ENCODE assay signal across 6 cellular contexts in the genomic region with DNA sequence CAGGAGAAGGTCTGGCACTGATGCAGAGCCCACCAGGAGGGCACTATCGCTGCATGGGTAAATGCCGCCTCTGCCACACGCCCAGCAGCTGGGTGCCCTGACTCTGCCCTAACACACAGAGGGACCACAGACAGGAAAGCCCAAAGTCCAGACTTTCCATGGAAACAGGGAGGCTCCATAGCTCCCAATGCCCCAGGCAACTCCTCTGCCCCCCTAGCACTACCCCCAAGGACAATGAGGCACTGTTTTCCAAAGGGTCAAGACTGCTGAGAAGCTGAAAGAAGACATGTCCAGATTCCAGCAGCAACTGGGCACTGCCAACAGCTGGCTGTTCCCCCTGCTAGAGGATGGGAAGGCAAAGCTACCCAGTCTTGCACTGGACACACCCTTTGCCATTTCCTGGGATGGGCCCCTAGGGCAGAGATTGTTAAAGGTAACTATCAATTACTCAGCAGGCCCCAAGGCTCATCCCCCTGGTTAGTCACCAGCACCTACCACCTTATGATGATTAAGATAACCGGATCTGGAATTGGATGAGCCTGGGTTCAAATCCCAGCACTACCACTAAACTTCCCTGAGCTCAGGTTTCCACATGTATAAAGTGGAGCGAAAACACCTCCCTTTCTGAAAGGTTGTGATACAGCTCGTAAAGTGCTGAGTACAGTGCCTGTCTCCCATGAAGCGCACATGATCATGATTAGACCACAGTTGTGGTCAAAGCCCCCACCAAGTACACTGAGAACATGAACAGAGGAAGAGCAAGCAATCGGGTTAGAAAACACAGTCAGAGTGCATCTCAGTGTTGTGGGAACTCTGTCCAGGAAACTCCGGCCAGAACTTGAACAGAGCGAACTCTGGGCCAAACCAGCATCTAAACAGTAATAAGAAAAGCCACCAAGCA. TPM values are rescaled to one million over a fixed set of nuclear protein-coding genes. Genes with fewer than 3 reads are reported as not detected.
DNase-seq lines count a peak whose midpoint lies in the region; ATAC-seq, FAIRE-seq and TF ChIP-seq lines count a peak whose summit lies in the region.

No MANE protein-coding gene starts in this region.

- intact Hi-C loops in left colon (cut with DNase I, micrococcal nuclease): no loop called here

- FAIRE-seq in frontal cortex (lab: Jason Lieb, UNC): no peak

- peak; percentile 53 for ATAC-seq in left colon
- ATAC-seq in GM18519 (IDR thresholded peaks at IDR 0.05; ENCODE audit: low FRiP score, unreplicated experiment): no peak

- DNase-seq in Ammon's horn (ENCODE audit: low spot score): peak; percentile 54
- no peak for DNase-seq in left colon
- no peak for DNase-seq in NOMO-1 treated with DMSO at 0.1 percent for 48 hours (lab: John Stamatoyannopoulos, UW; ENCODE audit: unreplicated experiment)
- no peak for DNase-seq in frontal cortex (ENCODE audit: low spot score in 2 of 2)

- peak overlapping the region; percentile 93 for H3K4me3 ChIP-seq in WI38 (ENCODE audit: low read depth, low read length)

- no peak for TF ChIP-seq CTCF in WI38 (IDR thresholded peaks at IDR 0.05; ENCODE audit: low read depth, low read length)

RNA-seq across cellular contexts. Expression of gene PXN, which starts 3.3 kb away (rescaled TPM):
- total RNA-seq in left colon: 100 to 1,000 TPM; 161 to 164 TPM
- 2.4 TPM for total RNA-seq in frontal cortex

RNA-seq across cellular contexts. Expression of gene RNU4-2, which starts 29.5 kb away (rescaled TPM):
- total RNA-seq in left colon (1,000 to 10,000 TPM; 7,104 to 9,174 TPM), frontal cortex (under 0.01 TPM)

RNA-seq across cellular contexts. Expression of gene RNU4-1, which starts 30.8 kb away (rescaled TPM):
- total RNA-seq in left colon: 1,000 to 10,000 TPM; 2,546 to 2,662 TPM
- total RNA-seq in frontal cortex: under 0.01 TPM

RNA-seq across cellular contexts. Expression of gene SIRT4, which starts 39.9 kb away (rescaled TPM):
- total RNA-seq in left colon (1 to 10 TPM; 1.2 to 1.3 TPM), frontal cortex (4.1 TPM)

Comparison
In these comparisons a context has a peak if more than half of its experiments do, and no peak if none do; other contexts are left out.
1. RNA of gene PXN, which starts 3.3 kb away (total RNA-seq): 161 to 164 TPM in left colon; 2.4 TPM in frontal cortex (single experiment); every median in the first group is over 10 times any median in the second.
2. RNA of gene RNU4-2, which starts 29.5 kb away (total RNA-seq): 7,104 to 9,174 TPM in left colon; under 0.01 TPM in frontal cortex (single experiment); every median in the first group is over 1,000 times any median in the second.
3. RNA of gene RNU4-1, which starts 30.8 kb away (total RNA-seq): 2,546 to 2,662 TPM in left colon; under 0.01 TPM in frontal cortex (single experiment); every median in the first group is over 1,000 times any median in the second.